In genomic region chr12:61647566-61647965, GRCh38 we compare ENCODE assay signal across 38 cellular contexts.
"Had no signal": no experiment of that assay in that cellular context is flagged by ENCODE, and none has a peak within 500 bp of the region (broad histone marks: within the 10 kb centered on the region; RNA-seq: fewer than 3 reads in every experiment).

No MANE protein-coding gene starts in this region.

- H3K4me3 ChIP-seq: adrenal gland, ascending aorta, body of pancreas, breast epithelium, cardiac muscle cell had no signal

- H3K27me3 Mint-ChIP-seq: activated naive CD4-positive, alpha-beta T cell treated with anti-CD3 and anti-CD28 coated beads, Interleukin-2, amount 10 ng/mL, durations not matched to agents 7 days and 5 days; activated naive CD4-positive, alpha-beta T cell treated with anti-CD3 and anti-CD28 coated beads, Interleukin-2, amount 50 U/mL, for 24 hours; activated naive CD8-positive, alpha-beta T cell; activated naive CD8-positive, alpha-beta T cell treated with anti-CD3 and anti-CD28 coated beads for 36 hours; activated naive CD8-positive, alpha-beta T cell treated with anti-CD3 and anti-CD28 coated beads, Interleukin-2, amount 10 ng/mL, durations not matched to agents 7 days and 5 days; activated T-cell treated with anti-CD3 and anti-CD28 coated beads, Interleukin-2, amount 50 U/mL, for 24 hours; activated T-helper 17 cell treated with anti-CD3 and anti-CD28 coated beads, Interleukin-2, amount 50 U/mL, for 72 hours; brain; central memory CD8-positive, alpha-beta T cell had no signal

- H3K4me3 Mint-ChIP-seq: activated naive CD4-positive, alpha-beta T cell treated with anti-CD3 and anti-CD28 coated beads for 36 hours; activated naive CD4-positive, alpha-beta T cell treated with anti-CD3 and anti-CD28 coated beads, Interleukin-2, amount 10 ng/mL, durations not matched to agents 7 days and 5 days; activated naive CD4-positive, alpha-beta T cell treated with anti-CD3 and anti-CD28 coated beads, Interleukin-2, amount 50 U/mL, for 24 hours; activated naive CD8-positive, alpha-beta T cell; activated naive CD8-positive, alpha-beta T cell treated with anti-CD3 and anti-CD28 coated beads for 36 hours; activated naive CD8-positive, alpha-beta T cell treated with anti-CD3 and anti-CD28 coated beads, Interleukin-2, amount 10 ng/mL, durations not matched to agents 7 days and 5 days; activated naive CD8-positive, alpha-beta T cell treated with anti-CD3 and anti-CD28 coated beads, Interleukin-2, amount 50 U/mL, for 24 hours; activated T-cell treated with anti-CD3 and anti-CD28 coated beads, Interleukin-2, amount 50 U/mL, for 24 hours; activated T-cell treated with anti-CD3 and anti-CD28 coated beads, Interleukin-2, amount 50 U/mL, for 4 hours; activated T-cell treated with anti-CD3 and anti-CD28 coated beads, Interleukin-2, amount 50 U/mL, for 72 hours; activated T-helper 1 cell treated with anti-CD3 and anti-CD28 coated beads, Interleukin-12 subunit alpha, Interleukin-12 subunit beta, Interleukin-2, Interleukin-4 antibody, amounts not matched to agents 30 ng/mL and 10 ng/mL and 1 ng/mL, durations not matched to agents 14 hours and 24 hours and 36 hours; activated T-helper 17 cell treated with anti-CD3 and anti-CD28 coated beads, Interleukin-2, amount 50 U/mL, for 72 hours; brain; central memory CD8-positive, alpha-beta T cell had no signal

- H3K27ac ChIP-seq: adrenal gland, ascending aorta, body of pancreas, brain microvascular endothelial cell, breast epithelium, cardiac muscle cell had no signal

- H3K27me3 ChIP-seq: adrenal gland, ascending aorta, body of pancreas, brain microvascular endothelial cell, breast epithelium, cardiac muscle cell had no signal

- H3K36me3 Mint-ChIP-seq: activated naive CD4-positive, alpha-beta T cell treated with anti-CD3 and anti-CD28 coated beads, Interleukin-2, amount 10 ng/mL, durations not matched to agents 7 days and 5 days; activated naive CD4-positive, alpha-beta T cell treated with anti-CD3 and anti-CD28 coated beads, Interleukin-2, amount 50 U/mL, for 24 hours; activated naive CD4-positive, alpha-beta T cell treated with anti-CD3 and anti-CD28 coated beads, Interleukin-2, amount 50 U/mL, for 72 hours; activated naive CD8-positive, alpha-beta T cell; activated naive CD8-positive, alpha-beta T cell treated with anti-CD3 and anti-CD28 coated beads for 36 hours; activated naive CD8-positive, alpha-beta T cell treated with anti-CD3 and anti-CD28 coated beads, Interleukin-2, amount 10 ng/mL, durations not matched to agents 7 days and 5 days; brain had no signal

- ATAC-seq: activated naive CD4-positive, alpha-beta T cell treated with anti-CD3 and anti-CD28 coated beads, Interleukin-2, amount 50 U/mL, for 72 hours; activated naive CD8-positive, alpha-beta T cell treated with anti-CD3 and anti-CD28 coated beads, Interleukin-2, amount 50 U/mL, for 24 hours; activated T-cell treated with anti-CD3 and anti-CD28 coated beads, Interleukin-2, amount 50 U/mL, for 4 hours; activated T-cell treated with anti-CD3 and anti-CD28 coated beads, Interleukin-2, amount 50 U/mL, for 72 hours; activated T-helper 17 cell treated with anti-CD3 and anti-CD28 coated beads, Interleukin-2, amount 50 U/mL, for 72 hours; body of pancreas had no signal

- H3K27ac Mint-ChIP-seq: activated naive CD4-positive, alpha-beta T cell treated with anti-CD3 and anti-CD28 coated beads for 36 hours; activated naive CD4-positive, alpha-beta T cell treated with anti-CD3 and anti-CD28 coated beads, Interleukin-2, amount 10 ng/mL, durations not matched to agents 7 days and 5 days; activated naive CD4-positive, alpha-beta T cell treated with anti-CD3 and anti-CD28 coated beads, Interleukin-2, amount 50 U/mL, for 24 hours; activated naive CD4-positive, alpha-beta T cell treated with anti-CD3 and anti-CD28 coated beads, Interleukin-2, amount 50 U/mL, for 72 hours; activated naive CD8-positive, alpha-beta T cell; activated naive CD8-positive, alpha-beta T cell treated with anti-CD3 and anti-CD28 coated beads for 36 hours; activated naive CD8-positive, alpha-beta T cell treated with anti-CD3 and anti-CD28 coated beads, Interleukin-2, amount 10 ng/mL, durations not matched to agents 7 days and 5 days; activated naive CD8-positive, alpha-beta T cell treated with anti-CD3 and anti-CD28 coated beads, Interleukin-2, amount 50 U/mL, for 24 hours; activated T-cell treated with anti-CD3 and anti-CD28 coated beads, Interleukin-2, amount 50 U/mL, for 24 hours; activated T-cell treated with anti-CD3 and anti-CD28 coated beads, Interleukin-2, amount 50 U/mL, for 72 hours; activated T-helper 1 cell treated with anti-CD3 and anti-CD28 coated beads, Interleukin-12 subunit alpha, Interleukin-12 subunit beta, Interleukin-2, Interleukin-4 antibody, amounts not matched to agents 30 ng/mL and 10 ng/mL and 1 ng/mL, durations not matched to agents 14 hours and 24 hours and 36 hours; activated T-helper 17 cell treated with anti-CD3 and anti-CD28 coated beads, Interleukin-2, amount 50 U/mL, for 72 hours; activated T-helper 2 cell treated with anti-CD3 and anti-CD28 coated beads, Interferon-gamma antibody, Interleukin-2, Interleukin-4, amounts not matched to agents 10 μg/mL and 5 μg/mL and 100 μg/mL, durations not matched to agents 14 hours and 24 hours and 36 hours; brain had no signal

- DNase-seq: activated effector memory CD4-positive, alpha-beta T cell treated with anti-CD3 and anti-CD28 coated beads, Interleukin-2, amount 50 U/mL, for 16 hours; activated effector memory CD4-positive, alpha-beta T cell treated with Interleukin-2 at 50 U/mL for 16 hours; activated gamma-delta T cell; activated gamma-delta T cell treated with Interleukin-2 at 50 U/mL for 16 hours; activated naive CD4-positive, alpha-beta T cell; activated naive CD4-positive, alpha-beta T cell treated with anti-CD3 and anti-CD28 coated beads for 36 hours; activated naive CD4-positive, alpha-beta T cell treated with anti-CD3 and anti-CD28 coated beads, Interleukin-2, amount 10 ng/mL, durations not matched to agents 7 days and 5 days; activated naive CD4-positive, alpha-beta T cell treated with anti-CD3 and anti-CD28 coated beads, Interleukin-2, amount 50 U/mL, for 16 hours; activated naive CD4-positive, alpha-beta T cell treated with Interleukin-2 at 50 U/mL for 16 hours; activated naive CD8-positive, alpha-beta T cell treated with anti-CD3 and anti-CD28 coated beads for 36 hours; activated naive CD8-positive, alpha-beta T cell treated with anti-CD3 and anti-CD28 coated beads, Interleukin-2, amount 10 ng/mL, durations not matched to agents 7 days and 5 days; activated naive CD8-positive, alpha-beta T cell treated with anti-CD3 and anti-CD28 coated beads, Interleukin-2, amount 50 U/mL, for 24 hours; activated T-cell treated with anti-CD3 and anti-CD28 coated beads for 4 hours; activated T-cell treated with anti-CD3 and anti-CD28 coated beads, Interleukin-2, amount 50 U/mL, for 1 hour; activated T-cell treated with anti-CD3 and anti-CD28 coated beads, Interleukin-2, amount 50 U/mL, for 24 hours; activated T-cell treated with anti-CD3 and anti-CD28 coated beads, Interleukin-2, amount 50 U/mL, for 4 hours; activated T-cell treated with anti-CD3 and anti-CD28 coated beads, Interleukin-2, amount 50 U/mL, for 48 hours; activated T-cell treated with anti-CD3 and anti-CD28 coated beads, Interleukin-2, amount 50 U/mL, for 72 hours; adrenal gland; amniotic stem cell; amygdala; aorta; body of pancreas; brain microvascular endothelial cell; caudate nucleus; central memory CD4-positive, alpha-beta T cell; cerebellar nuclear complex had no signal

- H3K36me3 ChIP-seq: adrenal gland, ascending aorta, brain microvascular endothelial cell, breast epithelium, cardiac muscle cell had no signal

- H3K9me3 ChIP-seq: adrenal gland, ascending aorta, body of pancreas, breast epithelium had no signal

- H3K9me3 Mint-ChIP-seq: activated naive CD4-positive, alpha-beta T cell treated with anti-CD3 and anti-CD28 coated beads for 36 hours; activated naive CD4-positive, alpha-beta T cell treated with anti-CD3 and anti-CD28 coated beads, Interleukin-2, amount 10 ng/mL, durations not matched to agents 7 days and 5 days; activated naive CD4-positive, alpha-beta T cell treated with anti-CD3 and anti-CD28 coated beads, Interleukin-2, amount 50 U/mL, for 24 hours; activated naive CD4-positive, alpha-beta T cell treated with anti-CD3 and anti-CD28 coated beads, Interleukin-2, amount 50 U/mL, for 72 hours; activated naive CD8-positive, alpha-beta T cell treated with anti-CD3 and anti-CD28 coated beads for 36 hours; activated naive CD8-positive, alpha-beta T cell treated with anti-CD3 and anti-CD28 coated beads, Interleukin-2, amount 10 ng/mL, durations not matched to agents 7 days and 5 days; activated naive CD8-positive, alpha-beta T cell treated with anti-CD3 and anti-CD28 coated beads, Interleukin-2, amount 50 U/mL, for 24 hours; activated T-cell treated with anti-CD3 and anti-CD28 coated beads, Interleukin-2, amount 50 U/mL, for 72 hours; activated T-helper 1 cell treated with anti-CD3 and anti-CD28 coated beads, Interleukin-12 subunit alpha, Interleukin-12 subunit beta, Interleukin-2, Interleukin-4 antibody, amounts not matched to agents 30 ng/mL and 10 ng/mL and 1 ng/mL, durations not matched to agents 14 hours and 24 hours and 36 hours; activated T-helper 2 cell treated with anti-CD3 and anti-CD28 coated beads, Interferon-gamma antibody, Interleukin-2, Interleukin-4, amounts not matched to agents 10 μg/mL and 5 μg/mL and 100 μg/mL, durations not matched to agents 14 hours and 24 hours and 36 hours; brain had no signal

- H3K4me1 Mint-ChIP-seq: activated naive CD4-positive, alpha-beta T cell treated with anti-CD3 and anti-CD28 coated beads, Interleukin-2, amount 10 ng/mL, durations not matched to agents 7 days and 5 days; activated naive CD4-positive, alpha-beta T cell treated with anti-CD3 and anti-CD28 coated beads, Interleukin-2, amount 50 U/mL, for 24 hours; activated naive CD8-positive, alpha-beta T cell treated with anti-CD3 and anti-CD28 coated beads for 36 hours; activated naive CD8-positive, alpha-beta T cell treated with anti-CD3 and anti-CD28 coated beads, Interleukin-2, amount 10 ng/mL, durations not matched to agents 7 days and 5 days; activated naive CD8-positive, alpha-beta T cell treated with anti-CD3 and anti-CD28 coated beads, Interleukin-2, amount 50 U/mL, for 24 hours; activated T-helper 17 cell treated with anti-CD3 and anti-CD28 coated beads, Interleukin-2, amount 50 U/mL, for 72 hours; brain; central memory CD8-positive, alpha-beta T cell had no signal

- H3K4me1 ChIP-seq: adrenal gland, ascending aorta, body of pancreas, breast epithelium had no signal
